ENCODE assay signal across 11 cellular contexts in genomic region chr1:30126839-30127238, GRCh38.
"Had no signal": no experiment of that assay in that cellular context is flagged by ENCODE, and none has a peak within 500 bp of the region (broad histone marks: within the 10 kb centered on the region; RNA-seq: fewer than 3 reads in every experiment).

No MANE protein-coding gene starts in this region.

- H3K27ac Mint-ChIP-seq: activated CD4-positive, alpha-beta memory T cell treated with anti-CD3 and anti-CD28 coated beads for 36 hours; activated CD4-positive, alpha-beta T cell treated with anti-CD3 and anti-CD28 coated beads for 36 hours; activated naive CD4-positive, alpha-beta T cell treated with anti-CD3 and anti-CD28 coated beads, Interleukin-2, amount 50 U/mL, for 72 hours; naive B cell; stimulated activated memory B cell treated with anti-CD40 and anti-IgM and Interleukin-4, amounts not matched to agents 10 μg/mL and 1 μg/mL and 100 μg/mL, for 72 hours had no signal

- H3K4me3 Mint-ChIP-seq: activated CD4-positive, alpha-beta memory T cell treated with anti-CD3 and anti-CD28 coated beads for 36 hours; activated CD4-positive, alpha-beta T cell treated with anti-CD3 and anti-CD28 coated beads for 36 hours; activated T-cell treated with anti-CD3 and anti-CD28 coated beads, Interleukin-2, amount 50 U/mL, for 4 hours; naive B cell; stimulated activated memory B cell treated with anti-CD40 and anti-IgM and Interleukin-4, amounts not matched to agents 10 μg/mL and 1 μg/mL and 100 μg/mL, for 72 hours had no signal

- H3K36me3 Mint-ChIP-seq: activated CD4-positive, alpha-beta memory T cell treated with anti-CD3 and anti-CD28 coated beads for 36 hours; activated naive CD4-positive, alpha-beta T cell treated with anti-CD3 and anti-CD28 coated beads, Interleukin-2, amount 50 U/mL, for 72 hours; naive B cell; stimulated activated memory B cell treated with anti-CD40 and anti-IgM and Interleukin-4, amounts not matched to agents 10 μg/mL and 1 μg/mL and 100 μg/mL, for 72 hours had no signal

- ATAC-seq: activated CD4-positive, alpha-beta T cell treated with anti-CD3 and anti-CD28 coated beads for 36 hours; activated naive CD4-positive, alpha-beta T cell treated with anti-CD3 and anti-CD28 coated beads, Interleukin-2, amount 50 U/mL, for 72 hours; activated T-cell treated with anti-CD3 and anti-CD28 coated beads, Interleukin-2, amount 50 U/mL, for 4 hours; esophagus mucosa; stimulated activated memory B cell treated with anti-CD40 and anti-IgM and Interleukin-4, amounts not matched to agents 10 μg/mL and 1 μg/mL and 100 μg/mL, for 72 hours had no signal

- H3K9me3 Mint-ChIP-seq: activated CD4-positive, alpha-beta memory T cell treated with anti-CD3 and anti-CD28 coated beads for 36 hours; activated naive CD4-positive, alpha-beta T cell treated with anti-CD3 and anti-CD28 coated beads, Interleukin-2, amount 50 U/mL, for 72 hours; activated T-cell treated with anti-CD3 and anti-CD28 coated beads, Interleukin-2, amount 50 U/mL, for 4 hours; naive B cell; stimulated activated memory B cell treated with anti-CD40 and anti-IgM and Interleukin-4, amounts not matched to agents 10 μg/mL and 1 μg/mL and 100 μg/mL, for 72 hours had no signal

- DNase-seq: activated CD4-positive, alpha-beta memory T cell treated with anti-CD3 and anti-CD28 coated beads for 36 hours; activated CD4-positive, alpha-beta T cell treated with anti-CD3 and anti-CD28 coated beads for 36 hours; activated effector memory CD4-positive, alpha-beta T cell treated with Interleukin-2 at 50 U/mL for 16 hours; activated T-cell treated with anti-CD3 and anti-CD28 coated beads, Interleukin-2, amount 50 U/mL, for 4 hours; midbrain; naive B cell; retina; stimulated activated CD4-positive, alpha-beta T cell treated with anti-CD3 and anti-CD28 coated beads, Interleukin-2, amount 100 ng/mL, for 48 hours had no signal

- H3K4me1 Mint-ChIP-seq: activated CD4-positive, alpha-beta T cell treated with anti-CD3 and anti-CD28 coated beads for 36 hours; naive B cell; stimulated activated memory B cell treated with anti-CD40 and anti-IgM and Interleukin-4, amounts not matched to agents 10 μg/mL and 1 μg/mL and 100 μg/mL, for 72 hours had no signal
